In genomic region chr17:79613195-79613517, GRCh38 we compare ENCODE assay signal across 22 cellular contexts. TPM values are rescaled to one million over a fixed set of nuclear protein-coding genes. Genes with fewer than 3 reads are reported as not detected.
"Had no signal": no experiment of that assay in that cellular context is flagged by ENCODE, and none has a peak within 500 bp of the region (broad histone marks: within the 10 kb centered on the region; RNA-seq: fewer than 3 reads in every experiment).

No MANE protein-coding gene starts in this region.

- H3K9me3 ChIP-seq: adrenal gland, body of pancreas, esophagus muscularis mucosa, gastrocnemius medialis had no signal

- H3K4me1 ChIP-seq: adrenal gland, foreskin keratinocyte, gastrocnemius medialis had no signal

- H3K4me3 ChIP-seq: adrenal gland, body of pancreas, esophagus muscularis mucosa, gastrocnemius medialis had no signal

- H3K36me3 ChIP-seq: adrenal gland, esophagus muscularis mucosa, gastrocnemius medialis had no signal

- H3K27ac ChIP-seq: adrenal gland, body of pancreas, foreskin keratinocyte, gastrocnemius medialis, VCaP had no signal

- DNase-seq: activated B cell treated with CpG ODN at 0.5 μM for 24 hours; activated effector memory CD4-positive, alpha-beta T cell treated with Interleukin-2 at 50 U/mL for 16 hours; activated gamma-delta T cell treated with Interleukin-2 at 50 U/mL for 16 hours; activated T-cell treated with anti-CD3 and anti-CD28 coated beads, Interleukin-2, amount 50 U/mL, for 4 hours; aorta; cortex of kidney; foreskin keratinocyte; gastrocnemius medialis had no signal

- ATAC-seq: activated CD4-positive, CD25-positive, alpha-beta regulatory T cell treated with anti-CD3 and anti-CD28 coated beads, Interleukin-2, amount 50 U/mL, for 24 hours; activated T-cell treated with anti-CD3 and anti-CD28 coated beads, Interleukin-2, amount 50 U/mL, for 4 hours; body of pancreas; effector memory CD8-positive, alpha-beta T cell; gastrocnemius medialis; T-cell had no signal

- FAIRE-seq: colon, TTC549 had no signal

RNA-seq across cellular contexts. Expression of gene RBFOX3, which starts 2.3 kb away (rescaled TPM):
- total RNA-seq: activated CD8-positive, alpha-beta T cell treated with anti-CD3 and anti-CD28 coated beads for 36 hours; activated T-cell treated with anti-CD3 and anti-CD28 coated beads, Interleukin-2, amount 50 U/mL, for 4 hours; activated T-helper 17 cell treated with anti-CD3 and anti-CD28 coated beads, Interleukin-2, amount 50 U/mL, for 72 hours; chondrocyte; dermis blood vessel endothelial cell; foreskin keratinocyte; gastrocnemius medialis; T-cell; T-helper 2 cell treated with Interferon-gamma antibody and Interleukin-4, amounts not matched to agents 100 ng/mL and 5 ng/mL, for 36 hours had no signal
- polyA plus RNA-seq: foreskin keratinocyte had no signal
